ENCODE assay signal across 17 cellular contexts in the genomic region with DNA sequence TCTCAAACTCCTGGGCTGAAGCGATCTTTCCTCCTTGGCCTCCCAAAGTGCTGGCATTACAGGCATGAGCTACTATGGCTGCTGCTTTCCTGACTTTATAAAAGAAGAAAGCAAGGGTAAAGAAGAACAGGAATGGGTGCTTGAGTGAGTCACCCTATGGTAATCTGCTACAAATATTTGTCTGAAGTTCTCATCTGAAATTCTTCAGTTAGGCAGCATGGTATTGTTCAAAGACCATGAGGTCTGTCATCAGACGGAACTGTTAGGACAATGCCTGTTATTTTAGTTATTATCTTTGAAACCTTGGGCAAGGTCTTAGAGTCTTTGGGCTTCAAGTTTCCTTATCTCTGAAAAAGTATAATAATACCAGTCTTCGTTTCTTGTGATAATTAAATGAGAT.
DNase-seq lines count a peak whose midpoint lies in the region; TF ChIP-seq lines count a peak whose summit lies in the region.
"Had no signal": no experiment of that assay in that cellular context is flagged by ENCODE, and none has a peak within 500 bp of the region (broad histone marks: within the 10 kb centered on the region; RNA-seq: fewer than 3 reads in every experiment).

No MANE protein-coding gene starts in this region.

- intact Hi-C loops in esophagus muscularis mucosa (cut with DNase I) (no loop called here), sigmoid colon (cut with DNase I) (no loop called here)

- H3K4me1 ChIP-seq in SJSA1 (replicated peaks) = peaks cover 7% of the 10 kb centered on the region
- H3K4me1 ChIP-seq in esophagus muscularis mucosa = no peaks in the 10 kb centered on the region
- peaks cover 0 to 7% (median 3%) of the 10 kb centered on the region in 4 donors for H3K4me1 ChIP-seq in sigmoid colon

- TF ChIP-seq CTCF in esophagus muscularis mucosa (IDR thresholded peaks at IDR 0.05) (no peak), retinal pigment epithelial cell (conservative IDR thresholded peaks at IDR 0.05; ENCODE audit: low read depth, low read length) (no peak), sigmoid colon (IDR thresholded peaks at IDR 0.05) (no peak)

- H3K9me3 ChIP-seq in SJSA1 (replicated peaks) (no peaks in the 10 kb centered on the region), esophagus muscularis mucosa (no peaks in the 10 kb centered on the region), sigmoid colon (no peaks in the 10 kb centered on the region)
- H3K9me3 ChIP-seq: BLaER1 treated with 17β-estradiol and CSF1 and Interleukin-3, amounts not matched to agents 10 nM and 100 nM had no signal

- CTCF ChIA-PET in HEK293T (lab: Yijun Ruan, JAX) = no interaction called here

- DNase-seq in GM04503 (ENCODE audit: low read depth) (peak; percentile 51), SJSA1 (ENCODE audit: low read depth in 1 of 2, low spot score in 2 of 2) (peak in 1 of 2 experiments; percentile 20), esophagus muscularis mucosa (ENCODE audit: extremely low spot score) (peak; percentile 31), retinal pigment epithelial cell (ENCODE audit: low read depth) (peak; percentile 10), sigmoid colon (no peak), NCI-H2081 treated with DMSO at 0.1 percent for 48 hours (lab: John Stamatoyannopoulos, UW) (no peak), HEK293T (ENCODE audit: extremely low spot score) (no peak)
- DNase-seq in activated CD4-positive, alpha-beta T cell treated with anti-CD3 and anti-CD28 coated beads for 1 hour = no peak
- DNase-seq: effector memory CD8-positive, alpha-beta T cell; immature natural killer cell; NCI-H1436; NCI-H2171 treated with DMSO at 0.1 percent for 48 hours; NCI-H774; stimulated activated naive CD8-positive, alpha-beta T cell treated with anti-CD3 and anti-CD28 coated beads, Interleukin-15, Interleukin-2, amounts not matched to agents 100 U/mL and 50 U/mL, for 24 hours; T1000 had no signal

- POLR2A ChIA-PET in HEK293T (lab: Yijun Ruan, JAX) = no interaction called here

- H3K27me3 ChIP-seq in SJSA1 (replicated peaks) (no peaks in the 10 kb centered on the region), esophagus muscularis mucosa (no peaks in the 10 kb centered on the region), sigmoid colon (no peaks in the 10 kb centered on the region)
- H3K27me3 ChIP-seq: BLaER1 treated with 17β-estradiol and CSF1 and Interleukin-3, amounts not matched to agents 10 nM and 100 nM had no signal

- H3K36me3 ChIP-seq in SJSA1 (no peaks in the 10 kb centered on the region), esophagus muscularis mucosa (no peaks in the 10 kb centered on the region), sigmoid colon (no peaks in the 10 kb centered on the region)
- H3K36me3 ChIP-seq: BLaER1 treated with 17β-estradiol and CSF1 and Interleukin-3, amounts not matched to agents 10 nM and 100 nM had no signal

- TF ChIP-seq POLR2A in esophagus muscularis mucosa (IDR thresholded peaks at IDR 0.05; ENCODE audit: low read depth) (no peak), sigmoid colon (IDR thresholded peaks at IDR 0.05) (no peak)

- no peak overlapping the region for H3K4me3 ChIP-seq in SJSA1
- H3K4me3 ChIP-seq in esophagus muscularis mucosa = no peak overlapping the region
- H3K4me3 ChIP-seq in retinal pigment epithelial cell (ENCODE audit: low read length) = no peak overlapping the region
- H3K4me3 ChIP-seq in sigmoid colon = no peak overlapping the region
- H3K4me3 ChIP-seq: BLaER1 treated with 17β-estradiol and CSF1 and Interleukin-3, amounts not matched to agents 10 nM and 100 nM; lung had no signal

- no peak for TF ChIP-seq EP300 in esophagus muscularis mucosa (IDR thresholded peaks at IDR 0.05)
- no peak for TF ChIP-seq EP300 in sigmoid colon (IDR thresholded peaks at IDR 0.05)

- 0 out of 2 replicates have a peak overlapping the region, but pooled peaks have one; percentile 12 for H3K27ac ChIP-seq in SJSA1
- no peak overlapping the region for H3K27ac ChIP-seq in esophagus muscularis mucosa (replicated peaks in 1 of 4)
- no peak overlapping the region for H3K27ac ChIP-seq in sigmoid colon
- H3K27ac ChIP-seq: BLaER1 treated with 17β-estradiol and CSF1 and Interleukin-3, amounts not matched to agents 10 nM and 100 nM had no signal

- 76% methylated on average over 3 of the region's 3 CpGs for WGBS in esophagus muscularis mucosa
- 62 to 69% methylated on average over 3 of the region's 3 CpGs for WGBS in sigmoid colon, 2 donors

TF ChIP-seq in HEK293T, 16 proteins besides CTCF, POLR2A, EP300 and RAD21:
- TF ChIP-seq CTBP1 (IDR thresholded peaks at IDR 0.05; ENCODE audit: borderline replicate concordance) (no peak), FOXM1 (IDR thresholded peaks at IDR 0.05; ENCODE audit: borderline replicate concordance) (no peak), FOXK2 (IDR thresholded peaks at IDR 0.05) (no peak), TARDBP (IDR thresholded peaks at IDR 0.05) (no peak)

Comparison
In these comparisons a context has a peak if more than half of its experiments do, and no peak if none do; other contexts are left out.
1. DNase-seq: peak in GM04503 (single experiment), esophagus muscularis mucosa (single experiment) and retinal pigment epithelial cell (single experiment); none in sigmoid colon (single experiment), NCI-H2081 treated with DMSO at 0.1 percent for 48 hours (single experiment), activated CD4-positive, alpha-beta T cell treated with anti-CD3 and anti-CD28 coated beads for 1 hour (single experiment) and HEK293T (single experiment).